21 cellular contexts compared by ENCODE assay signal in genomic region chr20:10577648-10578047, GRCh38.
"Had no signal": no experiment of that assay in that cellular context is flagged by ENCODE, and none has a peak within 500 bp of the region (broad histone marks: within the 10 kb centered on the region; RNA-seq: fewer than 3 reads in every experiment).

No MANE protein-coding gene starts in this region.

- FAIRE-seq: endothelial cell of umbilical vein, frontal cortex had no signal

- H3K27ac Mint-ChIP-seq: endodermal cell; naive thymus-derived CD8-positive, alpha-beta T cell had no signal

- H3K9me3 Mint-ChIP-seq: endodermal cell; naive thymus-derived CD8-positive, alpha-beta T cell had no signal

- H3K27me3 ChIP-seq: colonic mucosa, heart right ventricle, neutrophil, ovary, right atrium auricular region, suprapubic skin, tibial nerve, upper lobe of right lung, vagina had no signal

- H3K4me3 Mint-ChIP-seq: endodermal cell; naive thymus-derived CD8-positive, alpha-beta T cell had no signal

- H3K36me3 ChIP-seq: colonic mucosa, heart right ventricle, neutrophil, ovary, right atrium auricular region, suprapubic skin, tibial nerve, upper lobe of right lung, vagina had no signal

- H3K9me3 ChIP-seq: colonic mucosa, heart right ventricle, mucosa of descending colon, neutrophil, ovary, right atrium auricular region, suprapubic skin, tibial nerve, upper lobe of right lung, vagina had no signal

- H3K4me1 Mint-ChIP-seq: endodermal cell had no signal

- DNase-seq: colonic mucosa; effector CD4-positive, alpha-beta T cell; endodermal cell; heart right ventricle; hypothalamus; islet precursor cell; mucosa of descending colon; naive thymus-derived CD8-positive, alpha-beta T cell; ovary; stimulated activated CD4-positive, alpha-beta T cell treated with anti-CD3 and anti-CD28 coated beads, Interleukin-2, amount 100 ng/mL, for 48 hours; stimulated activated naive CD8-positive, alpha-beta T cell treated with anti-CD3 and anti-CD28 coated beads, Interleukin-15, Interleukin-2, amounts not matched to agents 100 U/mL and 50 U/mL, for 24 hours; upper lobe of right lung had no signal

- ATAC-seq: heart right ventricle; left lobe of liver; mucosa of descending colon; naive thymus-derived CD8-positive, alpha-beta T cell; stimulated activated naive CD8-positive, alpha-beta T cell treated with anti-CD3 and anti-CD28 coated beads, Interleukin-15, Interleukin-2, amounts not matched to agents 100 U/mL and 50 U/mL, for 24 hours; upper lobe of right lung had no signal

- H3K4me1 ChIP-seq: colonic mucosa, right atrium auricular region, suprapubic skin, upper lobe of right lung had no signal

- H3K4me3 ChIP-seq: colonic mucosa, heart right ventricle, mucosa of descending colon, ovary, right atrium auricular region, smooth muscle cell, suprapubic skin, tibial nerve, upper lobe of right lung, vagina had no signal

- H3K4me2 ChIP-seq: smooth muscle cell had no signal

- H3K27ac ChIP-seq: colonic mucosa, neutrophil, ovary, right atrium auricular region, suprapubic skin, tibial nerve, upper lobe of right lung, vagina had no signal

- H3K27me3 Mint-ChIP-seq: naive thymus-derived CD8-positive, alpha-beta T cell had no signal
